1 cellular context compared by ENCODE assay signal in genomic region chr1:149936076-149936991, GRCh38.
TF ChIP-seq lines count a peak whose summit lies in the region.

MTMR11 (minus strand) TSS chr1:149936879; CDS start chr1:149936647, 232 bp downstream.

TF ChIP-seq in GM23338, 12 proteins besides CTCF, POLR2A, EP300 and RAD21:
- TF ChIP-seq ZNF462 (CRISPR knock-in tag; IDR thresholded peaks at IDR 0.05) = no peak
- TF ChIP-seq NANOG (IDR thresholded peaks at IDR 0.05; ENCODE audit: borderline replicate concordance) = no peak
